1 cellular context compared by ENCODE assay signal in the genomic region with DNA sequence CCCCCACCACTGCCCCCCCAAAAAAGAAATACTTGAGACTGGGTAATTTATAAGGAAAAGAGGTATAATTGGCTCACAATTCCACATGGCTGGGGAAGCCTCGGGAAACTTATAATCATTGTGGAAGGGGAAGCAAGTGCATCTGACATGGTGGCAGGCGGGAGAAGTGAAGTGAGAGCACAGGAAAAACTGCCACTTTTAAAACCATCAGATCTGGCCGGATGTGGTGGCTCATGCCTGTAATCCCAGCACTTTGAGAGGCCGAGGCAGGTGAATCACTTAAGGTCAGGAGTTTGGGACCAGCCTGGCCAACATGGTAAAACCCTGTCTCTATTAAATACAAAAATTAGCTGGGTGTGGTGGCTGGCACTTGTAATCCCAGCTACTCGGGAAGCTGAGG. TPM values are rescaled to one million over a fixed set of nuclear protein-coding genes. Genes with fewer than 3 reads are reported as not detected.
"Had no signal": no experiment of that assay in that cellular context is flagged by ENCODE, and none has a peak within 500 bp of the region (broad histone marks: within the 10 kb centered on the region; RNA-seq: fewer than 3 reads in every experiment).

No MANE protein-coding gene starts in this region.

RNA-seq across cellular contexts. Expression of gene IL1R1, which starts 18.1 kb away (rescaled TPM):
- total RNA-seq: activated CD8-positive, alpha-beta T cell treated with anti-CD3 and anti-CD28 coated beads, Interleukin-2, amount 10 ng/mL, durations not matched to agents 7 days and 5 days had no signal
